ENCODE assay signal across 15 cellular contexts in genomic region chr2:121562269-121563176, GRCh38. TPM values are rescaled to one million over a fixed set of nuclear protein-coding genes. Genes with fewer than 3 reads are reported as not detected.
DNase-seq lines count a peak whose midpoint lies in the region; ATAC-seq, FAIRE-seq and TF ChIP-seq lines count a peak whose summit lies in the region.
"Had no signal": no experiment of that assay in that cellular context is flagged by ENCODE, and none has a peak within 500 bp of the region (broad histone marks: within the 10 kb centered on the region; RNA-seq: fewer than 3 reads in every experiment).

No MANE protein-coding gene starts in this region.

- no peaks in the 10 kb centered on the region for H3K36me3 Mint-ChIP-seq in activated naive CD4-positive, alpha-beta T cell treated with anti-CD3 and anti-CD28 coated beads, Interleukin-2, amount 50 U/mL, for 24 hours
- H3K36me3 Mint-ChIP-seq in activated naive CD4-positive, alpha-beta T cell treated with anti-CD3 and anti-CD28 coated beads, Interleukin-2, amount 50 U/mL, for 72 hours: peaks cover 10 to 22% of the 10 kb centered on the region in 2 donors
- peaks cover 19% of the 10 kb centered on the region for H3K36me3 Mint-ChIP-seq in brain

- FAIRE-seq in HTR-8/SVneo (lab: Jason Lieb, UNC): no peak
- FAIRE-seq: A549 had no signal

- no peaks in the 10 kb centered on the region for H3K27me3 Mint-ChIP-seq in activated naive CD4-positive, alpha-beta T cell treated with anti-CD3 and anti-CD28 coated beads, Interleukin-2, amount 50 U/mL, for 24 hours
- no peaks in the 10 kb centered on the region for H3K27me3 Mint-ChIP-seq in brain

- H3K27ac Mint-ChIP-seq in activated naive CD4-positive, alpha-beta T cell treated with anti-CD3 and anti-CD28 coated beads, Interleukin-2, amount 50 U/mL, for 24 hours: peak overlapping the region; percentile 3
- no peak overlapping the region for H3K27ac Mint-ChIP-seq in activated naive CD4-positive, alpha-beta T cell treated with anti-CD3 and anti-CD28 coated beads, Interleukin-2, amount 50 U/mL, for 72 hours
- peak overlapping the region in 3 of 5 experiments; percentile 33 to 90 (median 83) for H3K27ac Mint-ChIP-seq in brain

- ATAC-seq in activated naive CD4-positive, alpha-beta T cell treated with anti-CD3 and anti-CD28 coated beads, Interleukin-2, amount 50 U/mL, for 72 hours: no peak
- ATAC-seq in HG03097 (IDR thresholded peaks at IDR 0.05; ENCODE audit: low FRiP score, unreplicated experiment): peak; percentile 57
- ATAC-seq: HCT116 had no signal

- TF ChIP-seq CTCF in brain (conservative IDR thresholded peaks at IDR 0.05): no peak
- TF ChIP-seq CTCF in spleen (IDR thresholded peaks at IDR 0.05 in 8 of 11, conservative IDR thresholded peaks at IDR 0.05 in 3 of 11): no peak
- no peak for TF ChIP-seq CTCF in BE2C (IDR thresholded peaks at IDR 0.05; ENCODE audit: low read depth, low read length)

- DNase-seq in activated naive CD4-positive, alpha-beta T cell treated with anti-CD3 and anti-CD28 coated beads, Interleukin-2, amount 50 U/mL, for 72 hours (ENCODE audit: low spot score in 2 of 2): no peak
- DNase-seq in spleen (peak; percentile 50), activated gamma-delta T cell (lab: John Stamatoyannopoulos, UW) (no peak), BE2C (no peak), HTR-8/SVneo (ENCODE audit: insufficient read length, low spot score) (no peak)
- DNase-seq: activated CD4-positive, alpha-beta T cell treated with anti-CD3 and anti-CD28 coated beads, Interleukin-2, amount 50 U/mL, for 4 hours; amygdala; NCI-H1092 treated with DMSO at 0.1 percent for 48 hours; T-helper 1 cell had no signal

- no peaks in the 10 kb centered on the region for H3K36me3 ChIP-seq in spleen
- H3K36me3 ChIP-seq in BE2C: no peaks in the 10 kb centered on the region

- H3K9me3 Mint-ChIP-seq in activated naive CD4-positive, alpha-beta T cell treated with anti-CD3 and anti-CD28 coated beads, Interleukin-2, amount 50 U/mL, for 24 hours: no peaks in the 10 kb centered on the region
- H3K9me3 Mint-ChIP-seq in activated naive CD4-positive, alpha-beta T cell treated with anti-CD3 and anti-CD28 coated beads, Interleukin-2, amount 50 U/mL, for 72 hours: peaks cover 6% of the 10 kb centered on the region in 2 donors
- peaks cover 0 to 10% (median 3%) of the 10 kb centered on the region in 5 experiments for H3K9me3 Mint-ChIP-seq in brain

- peaks cover 0 to 4% (median 0%) of the 10 kb centered on the region in 8 donors for H3K9me3 ChIP-seq in spleen
- no peaks in the 10 kb centered on the region for H3K9me3 ChIP-seq in BE2C

- no peak for TF ChIP-seq POLR2A in spleen (IDR thresholded peaks at IDR 0.05)

- H3K4me3 Mint-ChIP-seq in activated naive CD4-positive, alpha-beta T cell treated with anti-CD3 and anti-CD28 coated beads, Interleukin-2, amount 50 U/mL, for 24 hours: no peak overlapping the region
- H3K4me3 Mint-ChIP-seq in brain: no peak overlapping the region

- H3K4me3 ChIP-seq in spleen (no peak overlapping the region), BE2C (ENCODE audit: low read depth, low read length) (no peak overlapping the region)
- H3K4me3 ChIP-seq: A549 had no signal

- H3K4me1 Mint-ChIP-seq in activated naive CD4-positive, alpha-beta T cell treated with anti-CD3 and anti-CD28 coated beads, Interleukin-2, amount 50 U/mL, for 24 hours: peaks cover 72% of the 10 kb centered on the region
- H3K4me1 Mint-ChIP-seq in brain: peaks cover 77% of the 10 kb centered on the region

- intact Hi-C loops in spleen (cut with DNase I; ENCODE audit: low total_unique reads): no loop called here

- no peaks in the 10 kb centered on the region for H3K27me3 ChIP-seq in spleen (replicated peaks in 1 of 7)
- H3K27me3 ChIP-seq in BE2C: no peaks in the 10 kb centered on the region

- no peak overlapping the region for H3K27ac ChIP-seq in spleen
- H3K27ac ChIP-seq: A549 had no signal

- H3K4me1 ChIP-seq in spleen (peaks cover 0 to 60% (median 18%) of the 10 kb centered on the region in 6 donors), BE2C (no peaks in the 10 kb centered on the region)

- 85 to 93% (median 89%) methylated on average over 4 of the region's 4 CpGs for WGBS in spleen, 5 donors

RNA-seq across cellular contexts. Expression of gene RNU4ATAC, which starts 31.8 kb away (rescaled TPM):
- total RNA-seq in activated naive CD4-positive, alpha-beta T cell treated with anti-CD3 and anti-CD28 coated beads, Interleukin-2, amount 50 U/mL, for 72 hours: not detected
- polyA plus RNA-seq in brain (ENCODE audit: insufficient read depth, low read depth, low replicate concordance): not detected
- 10 to 100 TPM in 1 of 7 donors, under 1 TPM in 1, not detected in 5; under 0.01 to 11.8 TPM for total RNA-seq in spleen
- not detected for polyA plus RNA-seq in spleen
- polyA plus RNA-seq in BE2C (2012; ENCODE audit: insufficient read depth, insufficient read length, low read depth): 9.3 TPM
- total RNA-seq: endothelial cell of umbilical vein had no signal
- polyA plus RNA-seq: A549, endothelial cell of umbilical vein had no signal

Comparison
In these comparisons a context has a peak if more than half of its experiments do, and no peak if none do; other contexts are left out.
1. H3K27ac Mint-ChIP-seq: peak in activated naive CD4-positive, alpha-beta T cell treated with anti-CD3 and anti-CD28 coated beads, Interleukin-2, amount 50 U/mL, for 24 hours (single experiment) and brain (3 of 5); none in activated naive CD4-positive, alpha-beta T cell treated with anti-CD3 and anti-CD28 coated beads, Interleukin-2, amount 50 U/mL, for 72 hours (0 of 2).